In the genomic region with DNA sequence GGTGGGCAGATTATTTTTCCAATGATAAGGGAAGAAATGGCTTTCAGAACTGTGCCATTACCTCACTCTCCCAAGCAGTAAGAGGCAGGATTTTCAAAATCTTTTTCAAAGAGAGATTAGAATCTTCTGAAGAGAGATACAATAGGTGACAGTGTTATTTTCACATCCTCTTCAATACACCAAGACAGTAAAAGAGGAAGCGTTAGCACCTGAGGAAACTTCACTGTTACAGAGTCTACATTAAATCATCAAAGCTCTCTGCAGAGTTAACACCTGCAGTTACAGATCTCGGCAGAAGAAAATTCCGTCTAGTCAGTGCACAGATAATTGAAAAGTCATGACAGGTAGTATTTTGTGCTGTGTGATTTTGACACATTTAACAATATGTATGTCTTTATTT, we compare ENCODE assay signal across 16 cellular contexts.
DNase-seq lines count a peak whose midpoint lies in the region; ATAC-seq and TF ChIP-seq lines count a peak whose summit lies in the region.
"Had no signal": no experiment of that assay in that cellular context is flagged by ENCODE, and none has a peak within 500 bp of the region (broad histone marks: within the 10 kb centered on the region; RNA-seq: fewer than 3 reads in every experiment).

No MANE protein-coding gene starts in this region.

- H3K27ac Mint-ChIP-seq in memory B cell = no peak overlapping the region
- H3K27ac Mint-ChIP-seq: activated naive CD8-positive, alpha-beta T cell treated with anti-CD3 and anti-CD28 coated beads, Interleukin-2, amount 50 U/mL, for 24 hours; T-cell had no signal

- no peak overlapping the region for H2BK120ac ChIP-seq in mesenchymal stem cell (ENCODE audit: low read depth, low read length)

- H3K9me3 Mint-ChIP-seq in memory B cell = no peaks in the 10 kb centered on the region
- H3K9me3 Mint-ChIP-seq: activated naive CD8-positive, alpha-beta T cell treated with anti-CD3 and anti-CD28 coated beads, Interleukin-2, amount 50 U/mL, for 24 hours had no signal

- H3K27ac ChIP-seq in suprapubic skin (no peak overlapping the region), mesenchymal stem cell (ENCODE audit: low read length, poor library complexity, severe bottlenecking) (no peak overlapping the region)
- H3K27ac ChIP-seq: BLaER1 treated with 17β-estradiol and CSF1 and Interleukin-3, amounts not matched to agents 10 nM and 100 nM; gastroesophageal sphincter; pancreas had no signal

- H3K9ac ChIP-seq in mesenchymal stem cell (ENCODE audit: low read length) = no peak overlapping the region
- H3K9ac ChIP-seq: BLaER1 treated with 17β-estradiol and CSF1 and Interleukin-3, amounts not matched to agents 10 nM and 100 nM had no signal

- TF ChIP-seq POLR2A in suprapubic skin (IDR thresholded peaks at IDR 0.05) = no peak

- H3K27me3 Mint-ChIP-seq in memory B cell = no peaks in the 10 kb centered on the region
- H3K27me3 Mint-ChIP-seq: activated naive CD8-positive, alpha-beta T cell treated with anti-CD3 and anti-CD28 coated beads, Interleukin-2, amount 50 U/mL, for 24 hours; T-cell had no signal

- H3K4me1 ChIP-seq in suprapubic skin (no peaks in the 10 kb centered on the region), mesenchymal stem cell (ENCODE audit: control insufficient read depth, insufficient read depth, low read depth, low read length) (no peaks in the 10 kb centered on the region)
- H3K4me1 ChIP-seq: BLaER1 treated with 17β-estradiol and CSF1 and Interleukin-3, amounts not matched to agents 10 nM and 100 nM; gastroesophageal sphincter; pancreas had no signal

- H3K36me3 ChIP-seq in suprapubic skin (peaks cover 7% of the 10 kb centered on the region), mesenchymal stem cell (ENCODE audit: control insufficient read depth in 1 of 2, insufficient read depth in 2 of 2, low read depth in 1 of 2, low read length in 2 of 2) (peaks cover 0 to 10% of the 10 kb centered on the region in 2 experiments)
- H3K36me3 ChIP-seq: pancreas had no signal

- DNase-seq in memory B cell (ENCODE audit: low spot score in 2 of 2) = peak in 1 of 2 donors; percentile 12
- DNase-seq in DMS79 (lab: John Stamatoyannopoulos, UW) = no peak
- DNase-seq in SW 1271 (lab: John Stamatoyannopoulos, UW) = no peak
- no peak for DNase-seq in suprapubic skin (ENCODE audit: low spot score in 2 of 2)
- DNase-seq in mesenchymal stem cell = no peak
- DNase-seq: activated naive CD8-positive, alpha-beta T cell treated with anti-CD3 and anti-CD28 coated beads, Interleukin-2, amount 50 U/mL, for 24 hours; caudate nucleus; EL; pancreas; T-cell had no signal

- no peak overlapping the region for H3K4me3 ChIP-seq in suprapubic skin
- H3K4me3 ChIP-seq in mesenchymal stem cell (ENCODE audit: insufficient read depth in 1 of 2, low read depth in 1 of 2, low read length in 2 of 2) = no peak overlapping the region
- H3K4me3 ChIP-seq: BLaER1 treated with 17β-estradiol and CSF1 and Interleukin-3, amounts not matched to agents 10 nM and 100 nM; gastroesophageal sphincter; pancreas had no signal

- no peak overlapping the region for H2BK12ac ChIP-seq in mesenchymal stem cell (ENCODE audit: low read length in 2 of 2)

- H3K9me3 ChIP-seq in suprapubic skin (no peaks in the 10 kb centered on the region), mesenchymal stem cell (ENCODE audit: control insufficient read depth, low read length) (no peaks in the 10 kb centered on the region)
- H3K9me3 ChIP-seq: BLaER1 treated with 17β-estradiol and CSF1 and Interleukin-3, amounts not matched to agents 10 nM and 100 nM; gastroesophageal sphincter; pancreas had no signal

- ATAC-seq in GM18873 (IDR thresholded peaks at IDR 0.05; ENCODE audit: low FRiP score, unreplicated experiment) (peak; percentile 54), GM21529 (IDR thresholded peaks at IDR 0.05; ENCODE audit: unreplicated experiment) (peak; percentile 69), HG03108 (IDR thresholded peaks at IDR 0.05; ENCODE audit: unreplicated experiment) (peak; percentile 70), memory B cell (ENCODE audit: low read depth) (peak; percentile 100)
- ATAC-seq: activated naive CD8-positive, alpha-beta T cell treated with anti-CD3 and anti-CD28 coated beads, Interleukin-2, amount 50 U/mL, for 24 hours; gastroesophageal sphincter; HCT116; pancreas; T-cell had no signal

- H2BK5ac ChIP-seq in mesenchymal stem cell (ENCODE audit: low read depth, low read length, poor library complexity, severe bottlenecking) = no peak overlapping the region

- H3K79me1 ChIP-seq in mesenchymal stem cell (replicated peaks; ENCODE audit: low read length, poor library complexity, severe bottlenecking) = peaks cover 6% of the 10 kb centered on the region

- WGBS in suprapubic skin = 95% methylated on average over 3 of the region's 3 CpGs
- 100% methylated on average over 3 of the region's 3 CpGs for WGBS in mesenchymal stem cell

- no peak overlapping the region for H3K23ac ChIP-seq in mesenchymal stem cell (ENCODE audit: low read length in 2 of 2)

- TF ChIP-seq CTCF in suprapubic skin (IDR thresholded peaks at IDR 0.05) = no peak

- H2AFZ ChIP-seq in mesenchymal stem cell (ENCODE audit: low read depth, low read length) = no peak overlapping the region

- no peak overlapping the region for H3K4me2 ChIP-seq in mesenchymal stem cell (ENCODE audit: low read length, poor library complexity, severe bottlenecking)
- H3K4me2 ChIP-seq: BLaER1 treated with 17β-estradiol and CSF1 and Interleukin-3, amounts not matched to agents 10 nM and 100 nM had no signal

- no peak overlapping the region for H3K14ac ChIP-seq in mesenchymal stem cell (ENCODE audit: low read length in 2 of 2)

- no peak overlapping the region for H2AK5ac ChIP-seq in mesenchymal stem cell (ENCODE audit: low read length, severe bottlenecking)

- TF ChIP-seq EP300 in suprapubic skin (IDR thresholded peaks at IDR 0.05) = no peak

- H3K18ac ChIP-seq in mesenchymal stem cell (ENCODE audit: low read depth in 1 of 2, low read length in 2 of 2) = no peak overlapping the region

- H4K8ac ChIP-seq in mesenchymal stem cell (ENCODE audit: low read length) = no peak overlapping the region

- no peaks in the 10 kb centered on the region for H3K36me3 Mint-ChIP-seq in memory B cell
- H3K36me3 Mint-ChIP-seq: T-cell had no signal

- H3K4ac ChIP-seq in mesenchymal stem cell (ENCODE audit: low read depth in 1 of 2, low read length in 2 of 2) = no peak overlapping the region

- H3K27me3 ChIP-seq in suprapubic skin (no peaks in the 10 kb centered on the region), mesenchymal stem cell (ENCODE audit: control insufficient read depth in 1 of 2, insufficient read depth in 1 of 2, low read length in 2 of 2) (no peaks in the 10 kb centered on the region)
- H3K27me3 ChIP-seq: BLaER1 treated with 17β-estradiol and CSF1 and Interleukin-3, amounts not matched to agents 10 nM and 100 nM; gastroesophageal sphincter; pancreas had no signal

- H4K91ac ChIP-seq in mesenchymal stem cell (ENCODE audit: low read length) = no peak overlapping the region

- H2BK15ac ChIP-seq in mesenchymal stem cell (ENCODE audit: low read depth, poor library complexity, severe bottlenecking) = no peak overlapping the region

- no peak overlapping the region for H3K4me3 Mint-ChIP-seq in memory B cell
- H3K4me3 Mint-ChIP-seq: activated naive CD8-positive, alpha-beta T cell treated with anti-CD3 and anti-CD28 coated beads, Interleukin-2, amount 50 U/mL, for 24 hours; T-cell had no signal

- H3K4me1 Mint-ChIP-seq in memory B cell = peaks cover 5% of the 10 kb centered on the region
- H3K4me1 Mint-ChIP-seq: activated naive CD8-positive, alpha-beta T cell treated with anti-CD3 and anti-CD28 coated beads, Interleukin-2, amount 50 U/mL, for 24 hours; T-cell had no signal
